In genomic region chr1:171500304-171500703, GRCh38 we compare ENCODE assay signal across 19 cellular contexts.
"Had no signal": no experiment of that assay in that cellular context is flagged by ENCODE, and none has a peak within 500 bp of the region (broad histone marks: within the 10 kb centered on the region; RNA-seq: fewer than 3 reads in every experiment).

No MANE protein-coding gene starts in this region.

- H3K27me3 Mint-ChIP-seq: activated naive CD4-positive, alpha-beta T cell treated with anti-CD3 and anti-CD28 coated beads, Interleukin-2, amount 50 U/mL, for 24 hours had no signal

- H3K27me3 ChIP-seq: hepatocyte, tibial artery, uterus had no signal

- H3K4me3 ChIP-seq: hepatocyte, tibial artery, uterus had no signal

- ATAC-seq: activated CD4-positive, CD25-positive, alpha-beta regulatory T cell treated with anti-CD3 and anti-CD28 coated beads, Interleukin-2, amount 50 U/mL, for 24 hours; activated T-cell treated with anti-CD3 and anti-CD28 coated beads, Interleukin-2, amount 50 U/mL, for 4 hours; left colon had no signal

- H3K36me3 ChIP-seq: tibial artery, uterus had no signal

- H3K27ac Mint-ChIP-seq: endodermal cell had no signal

- H3K9me3 Mint-ChIP-seq: activated naive CD4-positive, alpha-beta T cell treated with anti-CD3 and anti-CD28 coated beads, Interleukin-2, amount 50 U/mL, for 24 hours; activated T-cell treated with anti-CD3 and anti-CD28 coated beads, Interleukin-2, amount 50 U/mL, for 4 hours; endodermal cell; mesothelial cell of epicardium had no signal

- H3K4me3 Mint-ChIP-seq: activated T-cell treated with anti-CD3 and anti-CD28 coated beads, Interleukin-2, amount 50 U/mL, for 4 hours; endodermal cell; mesothelial cell of epicardium had no signal

- DNase-seq: activated CD4-positive, alpha-beta T cell treated with anti-CD3 and anti-CD28 coated beads, Interleukin-2, amount 50 U/mL, for 4 hours; activated gamma-delta T cell; activated T-cell treated with anti-CD3 and anti-CD28 coated beads, Interleukin-2, amount 50 U/mL, for 4 hours; amniotic stem cell; endodermal cell; foreskin fibroblast; islet precursor cell; left colon; retina; stimulated activated naive CD4-positive, alpha-beta T cell; substantia nigra; T1000; tibial artery; uterus had no signal

- H3K9me3 ChIP-seq: tibial artery, uterus had no signal

- H3K27ac ChIP-seq: epithelial cell of prostate, hepatocyte, tibial artery, uterus had no signal
